In genomic region chr14:38350102-38350501, GRCh38 we compare ENCODE assay signal across 35 cellular contexts.
"Had no signal": no experiment of that assay in that cellular context is flagged by ENCODE, and none has a peak within 500 bp of the region (broad histone marks: within the 10 kb centered on the region; RNA-seq: fewer than 3 reads in every experiment).

No MANE protein-coding gene starts in this region.

- H3K36me3 Mint-ChIP-seq: activated CD4-positive, alpha-beta memory T cell treated with anti-CD3 and anti-CD28 coated beads for 36 hours; activated naive CD4-positive, alpha-beta T cell treated with anti-CD3 and anti-CD28 coated beads, Interleukin-2, amount 50 U/mL, for 72 hours; activated naive CD8-positive, alpha-beta T cell treated with anti-CD3 and anti-CD28 coated beads for 36 hours had no signal

- H3K4me3 Mint-ChIP-seq: activated B cell treated with CpG ODN at 0.5 μM for 24 hours; activated CD4-positive, alpha-beta memory T cell treated with anti-CD3 and anti-CD28 coated beads for 36 hours; activated CD4-positive, alpha-beta T cell treated with anti-CD3 and anti-CD28 coated beads, Interleukin-2, amount 10 ng/mL, durations not matched to agents 24 days and 14 days; activated CD8-positive, alpha-beta T cell treated with anti-CD3 and anti-CD28 coated beads for 36 hours; activated naive CD4-positive, alpha-beta T cell treated with anti-CD3 and anti-CD28 coated beads for 36 hours; activated naive CD8-positive, alpha-beta T cell treated with anti-CD3 and anti-CD28 coated beads for 36 hours; activated T-cell treated with anti-CD3 and anti-CD28 coated beads, Interleukin-2, amount 50 U/mL, for 4 hours; activated T-cell treated with anti-CD3 and anti-CD28 coated beads, Interleukin-2, amount 50 U/mL, for 72 hours; activated T-helper 1 cell treated with anti-CD3 and anti-CD28 coated beads, Interleukin-12 subunit alpha, Interleukin-12 subunit beta, Interleukin-2, Interleukin-4 antibody, amounts not matched to agents 30 ng/mL and 10 ng/mL and 1 ng/mL, durations not matched to agents 14 hours and 24 hours and 36 hours; activated T-helper 17 cell treated with anti-CD3 and anti-CD28 coated beads, Interleukin-2, amount 50 U/mL, for 72 hours; T-helper 1 cell treated with Interleukin-12 subunit alpha and Interleukin-12 subunit beta and Interleukin-4 antibody, amounts not matched to agents 30 μg/mL and 1 μg/mL, for 36 hours; T-helper 2 cell treated with Interferon-gamma antibody and Interleukin-4, amounts not matched to agents 5 μg/mL and 100 μg/mL, for 36 hours had no signal

- ATAC-seq: activated CD8-positive, alpha-beta T cell treated with anti-CD3 and anti-CD28 coated beads for 36 hours; activated naive CD4-positive, alpha-beta T cell treated with anti-CD3 and anti-CD28 coated beads, Interleukin-2, amount 50 U/mL, for 72 hours; activated T-cell treated with anti-CD3 and anti-CD28 coated beads, Interleukin-2, amount 50 U/mL, for 4 hours; activated T-cell treated with anti-CD3 and anti-CD28 coated beads, Interleukin-2, amount 50 U/mL, for 72 hours; activated T-helper 17 cell treated with anti-CD3 and anti-CD28 coated beads, Interleukin-2, amount 50 U/mL, for 72 hours; body of pancreas had no signal

- FAIRE-seq: astrocyte, TTC549 had no signal

- H3K27ac Mint-ChIP-seq: activated B cell treated with CpG ODN at 0.5 μM for 24 hours; activated CD4-positive, alpha-beta memory T cell treated with anti-CD3 and anti-CD28 coated beads for 36 hours; activated CD4-positive, alpha-beta T cell treated with anti-CD3 and anti-CD28 coated beads, Interleukin-2, amount 10 ng/mL, durations not matched to agents 24 days and 14 days; activated CD8-positive, alpha-beta T cell treated with anti-CD3 and anti-CD28 coated beads for 36 hours; activated naive CD4-positive, alpha-beta T cell treated with anti-CD3 and anti-CD28 coated beads for 36 hours; activated naive CD4-positive, alpha-beta T cell treated with anti-CD3 and anti-CD28 coated beads, Interleukin-2, amount 50 U/mL, for 72 hours; activated naive CD8-positive, alpha-beta T cell treated with anti-CD3 and anti-CD28 coated beads for 36 hours; activated T-cell treated with anti-CD3 and anti-CD28 coated beads, Interleukin-2, amount 50 U/mL, for 72 hours; activated T-helper 1 cell treated with anti-CD3 and anti-CD28 coated beads, Interleukin-12 subunit alpha, Interleukin-12 subunit beta, Interleukin-2, Interleukin-4 antibody, amounts not matched to agents 30 ng/mL and 10 ng/mL and 1 ng/mL, durations not matched to agents 14 hours and 24 hours and 36 hours; activated T-helper 17 cell treated with anti-CD3 and anti-CD28 coated beads, Interleukin-2, amount 50 U/mL, for 72 hours; T-helper 1 cell treated with Interleukin-12 subunit alpha and Interleukin-12 subunit beta and Interleukin-4 antibody, amounts not matched to agents 30 μg/mL and 1 μg/mL, for 36 hours; T-helper 2 cell treated with Interferon-gamma antibody and Interleukin-4, amounts not matched to agents 5 μg/mL and 100 μg/mL, for 36 hours had no signal

- H3K9me3 Mint-ChIP-seq: activated CD4-positive, alpha-beta T cell treated with anti-CD3 and anti-CD28 coated beads, Interleukin-2, amount 10 ng/mL, durations not matched to agents 24 days and 14 days; activated CD8-positive, alpha-beta T cell treated with anti-CD3 and anti-CD28 coated beads for 36 hours; activated T-cell treated with anti-CD3 and anti-CD28 coated beads, Interleukin-2, amount 50 U/mL, for 4 hours; activated T-helper 1 cell treated with anti-CD3 and anti-CD28 coated beads, Interleukin-12 subunit alpha, Interleukin-12 subunit beta, Interleukin-2, Interleukin-4 antibody, amounts not matched to agents 30 ng/mL and 10 ng/mL and 1 ng/mL, durations not matched to agents 14 hours and 24 hours and 36 hours; activated T-helper 17 cell treated with anti-CD3 and anti-CD28 coated beads, Interleukin-2, amount 50 U/mL, for 72 hours; T-helper 1 cell treated with Interleukin-12 subunit alpha and Interleukin-12 subunit beta and Interleukin-4 antibody, amounts not matched to agents 30 μg/mL and 1 μg/mL, for 36 hours; T-helper 2 cell treated with Interferon-gamma antibody and Interleukin-4, amounts not matched to agents 5 μg/mL and 100 μg/mL, for 36 hours had no signal

- DNase-seq: activated B cell treated with CpG ODN at 0.5 μM for 24 hours; activated CD4-positive, alpha-beta memory T cell treated with anti-CD3 and anti-CD28 coated beads for 36 hours; activated CD4-positive, alpha-beta T cell treated with anti-CD3 and anti-CD28 coated beads for 4 hours; activated CD4-positive, alpha-beta T cell treated with anti-CD3 and anti-CD28 coated beads, Interleukin-2, amount 10 ng/mL, durations not matched to agents 24 days and 14 days; activated CD4-positive, alpha-beta T cell treated with anti-CD3 and anti-CD28 coated beads, Interleukin-2, amount 50 U/mL, for 1 hour; activated CD4-positive, alpha-beta T cell treated with anti-CD3 and anti-CD28 coated beads, Interleukin-2, amount 50 U/mL, for 4 hours; activated CD4-positive, CD25-positive, alpha-beta regulatory T cell treated with anti-CD3 and anti-CD28 coated beads, Interleukin-2, amount 50 U/mL, for 72 hours; activated CD8-positive, alpha-beta memory T cell treated with anti-CD3 and anti-CD28 coated beads, Interleukin-2, amount 50 U/mL, for 4 hours; activated CD8-positive, alpha-beta T cell treated with anti-CD3 and anti-CD28 coated beads for 36 hours; activated effector memory CD4-positive, alpha-beta T cell treated with anti-CD3 and anti-CD28 coated beads, Interleukin-2, amount 50 U/mL, for 16 hours; activated gamma-delta T cell treated with Interleukin-2 at 50 U/mL for 16 hours; activated naive CD4-positive, alpha-beta T cell; activated naive CD4-positive, alpha-beta T cell treated with anti-CD3 and anti-CD28 coated beads for 36 hours; activated naive CD4-positive, alpha-beta T cell treated with anti-CD3 and anti-CD28 coated beads, Interleukin-2, amount 50 U/mL, for 16 hours; activated naive CD8-positive, alpha-beta T cell treated with anti-CD3 and anti-CD28 coated beads for 36 hours; activated T-cell treated with anti-CD3 and anti-CD28 coated beads for 4 hours; activated T-cell treated with anti-CD3 and anti-CD28 coated beads, Interleukin-2, amount 50 U/mL, for 1 hour; activated T-cell treated with anti-CD3 and anti-CD28 coated beads, Interleukin-2, amount 50 U/mL, for 4 hours; activated T-cell treated with anti-CD3 and anti-CD28 coated beads, Interleukin-2, amount 50 U/mL, for 72 hours; adrenal gland; amniotic stem cell; aorta; body of pancreas; brain microvascular endothelial cell; central memory CD4-positive, alpha-beta T cell; T-helper 1 cell; T-helper 2 cell; T-helper 9 cell had no signal

- H3K4me1 Mint-ChIP-seq: activated B cell treated with CpG ODN at 0.5 μM for 24 hours; activated CD4-positive, alpha-beta T cell treated with anti-CD3 and anti-CD28 coated beads, Interleukin-2, amount 10 ng/mL, durations not matched to agents 24 days and 14 days; activated naive CD8-positive, alpha-beta T cell treated with anti-CD3 and anti-CD28 coated beads for 36 hours; activated T-helper 17 cell treated with anti-CD3 and anti-CD28 coated beads, Interleukin-2, amount 50 U/mL, for 72 hours had no signal

- H3K27me3 Mint-ChIP-seq: activated B cell treated with CpG ODN at 0.5 μM for 24 hours; activated CD4-positive, alpha-beta T cell treated with anti-CD3 and anti-CD28 coated beads, Interleukin-2, amount 10 ng/mL, durations not matched to agents 24 days and 14 days; activated CD8-positive, alpha-beta T cell treated with anti-CD3 and anti-CD28 coated beads for 36 hours; activated naive CD8-positive, alpha-beta T cell treated with anti-CD3 and anti-CD28 coated beads for 36 hours; activated T-helper 17 cell treated with anti-CD3 and anti-CD28 coated beads, Interleukin-2, amount 50 U/mL, for 72 hours had no signal
